ENCODE assay signal across 31 cellular contexts in genomic region chr10:103525901-103526300, GRCh38. TPM values are rescaled to one million over a fixed set of nuclear protein-coding genes. Genes with fewer than 3 reads are reported as not detected.
"Had no signal": no experiment of that assay in that cellular context is flagged by ENCODE, and none has a peak within 500 bp of the region (broad histone marks: within the 10 kb centered on the region; RNA-seq: fewer than 3 reads in every experiment).

No MANE protein-coding gene starts in this region.

- H3K4me2 ChIP-seq: smooth muscle cell had no signal

- H3K27ac Mint-ChIP-seq: activated naive CD4-positive, alpha-beta T cell treated with anti-CD3 and anti-CD28 coated beads, Interleukin-2, amount 50 U/mL, for 72 hours; activated T-cell treated with anti-CD3 and anti-CD28 coated beads, Interleukin-2, amount 50 U/mL, for 72 hours; effector memory CD8-positive, alpha-beta T cell; mesothelial cell of epicardium; naive thymus-derived CD4-positive, alpha-beta T cell had no signal

- H3K4me3 ChIP-seq: body of pancreas, cardiac muscle cell, colonic mucosa, pancreas, prostate gland, sigmoid colon, smooth muscle cell, transverse colon had no signal

- H3K27ac ChIP-seq: cardiac muscle cell, colonic mucosa, prostate gland, sigmoid colon, transverse colon, VCaP had no signal

- H3K4me1 Mint-ChIP-seq: mesothelial cell of epicardium, neural crest cell had no signal

- DNase-seq: activated CD4-positive, alpha-beta T cell treated with anti-CD3 and anti-CD28 coated beads for 4 hours; activated CD4-positive, alpha-beta T cell treated with anti-CD3 and anti-CD28 coated beads, Interleukin-2, amount 50 U/mL, for 4 hours; activated naive CD4-positive, alpha-beta T cell; activated T-cell treated with anti-CD3 and anti-CD28 coated beads for 4 hours; activated T-cell treated with anti-CD3 and anti-CD28 coated beads, Interleukin-2, amount 50 U/mL, for 72 hours; anterior cingulate cortex; body of pancreas; cerebellar nuclear complex; colonic mucosa; effector memory CD8-positive, alpha-beta T cell; hippocampal formation; naive thymus-derived CD4-positive, alpha-beta T cell; nucleus accumbens; pancreas; sigmoid colon; stimulated activated CD4-positive, alpha-beta T cell treated with anti-CD3 and anti-CD28 coated beads, Interleukin-15, amount 100 ng/mL, for 24 hours; stimulated activated CD4-positive, alpha-beta T cell treated with anti-CD3 and anti-CD28 coated beads, Interleukin-2, amount 100 ng/mL, for 24 hours; stimulated activated naive CD4-positive, alpha-beta T cell; transverse colon had no signal

- ATAC-seq: activated naive CD4-positive, alpha-beta T cell treated with anti-CD3 and anti-CD28 coated beads, Interleukin-2, amount 50 U/mL, for 72 hours; activated T-cell treated with anti-CD3 and anti-CD28 coated beads, Interleukin-2, amount 50 U/mL, for 72 hours; body of pancreas; effector memory CD8-positive, alpha-beta T cell; naive thymus-derived CD4-positive, alpha-beta T cell; pancreas had no signal

- H3K36me3 Mint-ChIP-seq: mesothelial cell of epicardium had no signal

- H3K4me1 ChIP-seq: colonic mucosa, prostate gland, sigmoid colon, transverse colon had no signal

- H3K9me3 ChIP-seq: body of pancreas, colonic mucosa, pancreas, prostate gland, sigmoid colon had no signal

- H3K27me3 ChIP-seq: body of pancreas, cardiac muscle cell, colonic mucosa, pancreas, sigmoid colon, transverse colon had no signal

- H3K4me3 Mint-ChIP-seq: activated T-cell treated with anti-CD3 and anti-CD28 coated beads, Interleukin-2, amount 50 U/mL, for 72 hours; effector memory CD8-positive, alpha-beta T cell; mesothelial cell of epicardium; naive thymus-derived CD4-positive, alpha-beta T cell; neural crest cell had no signal

- H3K9me3 Mint-ChIP-seq: effector memory CD8-positive, alpha-beta T cell had no signal

- H3K36me3 ChIP-seq: cardiac muscle cell, colonic mucosa, pancreas, prostate gland, sigmoid colon, transverse colon had no signal

RNA-seq across cellular contexts. Expression of gene NEURL1, which starts 32.4 kb away (rescaled TPM):
- total RNA-seq: fibroblast of lung had no signal

RNA-seq across cellular contexts. Expression of gene CALHM3, which starts 46.9 kb away (rescaled TPM):
- total RNA-seq: activated naive CD4-positive, alpha-beta T cell treated with anti-CD3 and anti-CD28 coated beads, Interleukin-2, amount 50 U/mL, for 72 hours; activated T-cell treated with anti-CD3 and anti-CD28 coated beads, Interleukin-2, amount 50 U/mL, for 72 hours; cardiac muscle cell; colonic mucosa; dermis microvascular lymphatic vessel endothelial cell; fibroblast of lung; kidney; lower leg skin; mesothelial cell of epicardium; naive thymus-derived CD4-positive, alpha-beta T cell; neural crest cell; sigmoid colon; smooth muscle cell; temporal lobe; transverse colon had no signal
